ENCODE assay signal across 26 cellular contexts in genomic region chr3:110684436-110684835, GRCh38.
"Had no signal": no experiment of that assay in that cellular context is flagged by ENCODE, and none has a peak within 500 bp of the region (broad histone marks: within the 10 kb centered on the region; RNA-seq: fewer than 3 reads in every experiment).

No MANE protein-coding gene starts in this region.

- H3K36me3 Mint-ChIP-seq: activated naive CD4-positive, alpha-beta T cell treated with anti-CD3 and anti-CD28 coated beads, Interleukin-2, amount 50 U/mL, for 24 hours; mesothelial cell of epicardium; naive B cell had no signal

- DNase-seq: activated CD4-positive, alpha-beta T cell treated with anti-CD3 and anti-CD28 coated beads for 48 hours; activated CD4-positive, alpha-beta T cell treated with anti-CD3 and anti-CD28 coated beads, Interleukin-2, amount 50 U/mL, for 48 hours; activated CD8-positive, alpha-beta memory T cell treated with anti-CD3 and anti-CD28 coated beads, Interleukin-2, amount 50 U/mL, for 48 hours; activated gamma-delta T cell treated with Interleukin-2 at 50 U/mL for 16 hours; activated naive CD8-positive, alpha-beta T cell treated with anti-CD3 and anti-CD28 coated beads, Interleukin-2, amount 50 U/mL, for 24 hours; activated T-cell treated with anti-CD3 and anti-CD28 coated beads, Interleukin-2, amount 50 U/mL, for 24 hours; amygdala; caudate nucleus; cortex of kidney; endodermal cell; gastrocnemius medialis; glutamatergic neuron; left cardiac atrium; left ventricle myocardium superior; naive B cell; nephron progenitor cell; right lobe of liver; stimulated activated CD4-positive, alpha-beta T cell treated with anti-CD3 and anti-CD28 coated beads, Interleukin-2, amount 100 ng/mL, for 48 hours; stimulated activated naive CD4-positive, alpha-beta T cell treated with Interleukin-2 at 50 U/mL for 16 hours had no signal

- H3K4me1 ChIP-seq: gastrocnemius medialis, tibial nerve had no signal

- H3K4me3 ChIP-seq: gastrocnemius medialis, right lobe of liver, tibial nerve had no signal

- H3K27ac Mint-ChIP-seq: activated naive CD4-positive, alpha-beta T cell treated with anti-CD3 and anti-CD28 coated beads, Interleukin-2, amount 50 U/mL, for 24 hours; activated naive CD8-positive, alpha-beta T cell treated with anti-CD3 and anti-CD28 coated beads, Interleukin-2, amount 50 U/mL, for 24 hours; activated T-cell treated with anti-CD3 and anti-CD28 coated beads, Interleukin-2, amount 50 U/mL, for 24 hours; activated T-helper 17 cell treated with anti-CD3 and anti-CD28 coated beads, Interleukin-2, amount 50 U/mL, for 72 hours; endodermal cell; mesothelial cell of epicardium; naive B cell; nephron progenitor cell had no signal

- H3K4me3 Mint-ChIP-seq: activated naive CD4-positive, alpha-beta T cell treated with anti-CD3 and anti-CD28 coated beads, Interleukin-2, amount 50 U/mL, for 24 hours; activated naive CD8-positive, alpha-beta T cell treated with anti-CD3 and anti-CD28 coated beads, Interleukin-2, amount 50 U/mL, for 24 hours; activated T-cell treated with anti-CD3 and anti-CD28 coated beads, Interleukin-2, amount 50 U/mL, for 24 hours; activated T-helper 17 cell treated with anti-CD3 and anti-CD28 coated beads, Interleukin-2, amount 50 U/mL, for 72 hours; endodermal cell; mesothelial cell of epicardium; naive B cell; nephron progenitor cell had no signal

- ATAC-seq: activated CD4-positive, CD25-positive, alpha-beta regulatory T cell treated with anti-CD3 and anti-CD28 coated beads, Interleukin-2, amount 50 U/mL, for 24 hours; activated naive CD8-positive, alpha-beta T cell treated with anti-CD3 and anti-CD28 coated beads, Interleukin-2, amount 50 U/mL, for 24 hours; activated T-helper 17 cell treated with anti-CD3 and anti-CD28 coated beads, Interleukin-2, amount 50 U/mL, for 72 hours; gastrocnemius medialis; left cardiac atrium; left ventricle myocardium superior had no signal

- H3K27ac ChIP-seq: epithelial cell of prostate, gastrocnemius medialis, neutrophil, right lobe of liver, tibial nerve had no signal

- H3K9me3 ChIP-seq: gastrocnemius medialis, neutrophil, right lobe of liver, tibial nerve had no signal

- H3K27me3 ChIP-seq: gastrocnemius medialis, neutrophil, right lobe of liver, tibial nerve had no signal

- H3K36me3 ChIP-seq: gastrocnemius medialis, neutrophil, right lobe of liver, tibial nerve had no signal

- H3K9me3 Mint-ChIP-seq: activated naive CD4-positive, alpha-beta T cell treated with anti-CD3 and anti-CD28 coated beads, Interleukin-2, amount 50 U/mL, for 24 hours; activated naive CD8-positive, alpha-beta T cell treated with anti-CD3 and anti-CD28 coated beads, Interleukin-2, amount 50 U/mL, for 24 hours; activated T-cell treated with anti-CD3 and anti-CD28 coated beads, Interleukin-2, amount 50 U/mL, for 24 hours; activated T-helper 17 cell treated with anti-CD3 and anti-CD28 coated beads, Interleukin-2, amount 50 U/mL, for 72 hours; mesothelial cell of epicardium; nephron progenitor cell had no signal

- H3K4me1 Mint-ChIP-seq: activated naive CD4-positive, alpha-beta T cell treated with anti-CD3 and anti-CD28 coated beads, Interleukin-2, amount 50 U/mL, for 24 hours; activated naive CD8-positive, alpha-beta T cell treated with anti-CD3 and anti-CD28 coated beads, Interleukin-2, amount 50 U/mL, for 24 hours; activated T-helper 17 cell treated with anti-CD3 and anti-CD28 coated beads, Interleukin-2, amount 50 U/mL, for 72 hours; naive B cell; nephron progenitor cell had no signal
